In the genomic region with DNA sequence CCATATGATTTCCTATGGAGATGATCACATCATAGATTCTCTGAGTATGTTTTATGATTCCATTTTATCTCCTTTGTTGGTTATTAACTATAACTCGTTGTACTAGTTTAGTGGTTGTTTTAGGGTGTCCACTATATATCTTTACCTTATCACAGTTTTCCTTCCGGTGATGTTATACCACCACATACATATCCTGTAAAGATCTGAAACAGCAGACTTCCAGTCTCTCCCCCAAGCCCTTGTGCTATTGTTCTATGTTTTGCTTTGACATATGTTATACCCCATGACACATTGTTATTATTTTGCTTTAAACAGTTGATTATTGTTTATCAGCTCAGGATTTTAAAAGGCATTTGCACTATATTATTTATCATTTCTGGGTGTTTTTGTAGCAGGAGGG, we compare ENCODE assay signal across 22 cellular contexts. TPM values are rescaled to one million over a fixed set of nuclear protein-coding genes. Genes with fewer than 3 reads are reported as not detected.
DNase-seq lines count a peak whose midpoint lies in the region; ATAC-seq and TF ChIP-seq lines count a peak whose summit lies in the region.
"Had no signal": no experiment of that assay in that cellular context is flagged by ENCODE, and none has a peak within 500 bp of the region (broad histone marks: within the 10 kb centered on the region; RNA-seq: fewer than 3 reads in every experiment).

No MANE protein-coding gene starts in this region.

- peaks cover 36% of the 10 kb centered on the region for H3K4me1 Mint-ChIP-seq in T-helper 2 cell treated with Interferon-gamma antibody and Interleukin-4, amounts not matched to agents 5 μg/mL and 100 μg/mL, for 36 hours (ENCODE audit: low read depth)
- peaks cover 63% of the 10 kb centered on the region for H3K4me1 Mint-ChIP-seq in Calu3 (ENCODE audit: low read depth, unreplicated experiment)
- H3K4me1 Mint-ChIP-seq in activated T-helper 2 cell treated with anti-CD3 and anti-CD28 coated beads, Interferon-gamma antibody, Interleukin-2, Interleukin-4, amounts not matched to agents 10 μg/mL and 5 μg/mL and 100 μg/mL, durations not matched to agents 14 hours and 24 hours and 36 hours (ENCODE audit: low read depth): peaks cover 31% of the 10 kb centered on the region
- peaks cover 24% of the 10 kb centered on the region for H3K4me1 Mint-ChIP-seq in memory B cell
- no peaks in the 10 kb centered on the region for H3K4me1 Mint-ChIP-seq in mesothelial cell of epicardium

- no peak overlapping the region for H2AFZ ChIP-seq in smooth muscle cell (ENCODE audit: low read depth)

- no peak for ATAC-seq in memory B cell (ENCODE audit: low read depth)
- ATAC-seq in GM19463 (IDR thresholded peaks at IDR 0.05; ENCODE audit: unreplicated experiment): no peak

- H3K27ac Mint-ChIP-seq in T-helper 2 cell treated with Interferon-gamma antibody and Interleukin-4, amounts not matched to agents 5 μg/mL and 100 μg/mL, for 36 hours: peak overlapping the region; percentile 5
- H3K27ac Mint-ChIP-seq in Calu3 (ENCODE audit: unreplicated experiment) (peak overlapping the region; percentile 70), memory B cell (peak overlapping the region; percentile 37), mesothelial cell of epicardium (no peak overlapping the region)
- H3K27ac Mint-ChIP-seq in activated T-helper 2 cell treated with anti-CD3 and anti-CD28 coated beads, Interferon-gamma antibody, Interleukin-2, Interleukin-4, amounts not matched to agents 10 μg/mL and 5 μg/mL and 100 μg/mL, durations not matched to agents 14 hours and 24 hours and 36 hours: peak overlapping the region; percentile 8

- H3K79me2 ChIP-seq in smooth muscle cell (ENCODE audit: low read depth): no peaks in the 10 kb centered on the region

- CTCF ChIA-PET in Calu3 (lab: Charles Lee): no interaction called here

- H3F3A ChIP-seq in smooth muscle cell (ENCODE audit: low read depth): no peaks in the 10 kb centered on the region

- no peaks in the 10 kb centered on the region for H3K4me1 ChIP-seq in smooth muscle cell (ENCODE audit: low read depth)
- H3K4me1 ChIP-seq: HAP-1 had no signal

- no peaks in the 10 kb centered on the region for H3K9me3 Mint-ChIP-seq in T-helper 2 cell treated with Interferon-gamma antibody and Interleukin-4, amounts not matched to agents 5 μg/mL and 100 μg/mL, for 36 hours
- no peaks in the 10 kb centered on the region for H3K9me3 Mint-ChIP-seq in Calu3 (ENCODE audit: low read depth, unreplicated experiment)
- H3K9me3 Mint-ChIP-seq in activated T-helper 2 cell treated with anti-CD3 and anti-CD28 coated beads, Interferon-gamma antibody, Interleukin-2, Interleukin-4, amounts not matched to agents 10 μg/mL and 5 μg/mL and 100 μg/mL, durations not matched to agents 14 hours and 24 hours and 36 hours: no peaks in the 10 kb centered on the region
- H3K9me3 Mint-ChIP-seq in memory B cell: no peaks in the 10 kb centered on the region
- no peaks in the 10 kb centered on the region for H3K9me3 Mint-ChIP-seq in mesothelial cell of epicardium

- no peak overlapping the region for H3K4me2 ChIP-seq in smooth muscle cell

- H4K20me1 ChIP-seq in smooth muscle cell (ENCODE audit: low read depth): no peaks in the 10 kb centered on the region

- H3K27me3 Mint-ChIP-seq in T-helper 2 cell treated with Interferon-gamma antibody and Interleukin-4, amounts not matched to agents 5 μg/mL and 100 μg/mL, for 36 hours (ENCODE audit: low read depth): no peaks in the 10 kb centered on the region
- H3K27me3 Mint-ChIP-seq in Calu3 (ENCODE audit: unreplicated experiment) (no peaks in the 10 kb centered on the region), memory B cell (no peaks in the 10 kb centered on the region), mesothelial cell of epicardium (ENCODE audit: low read depth) (peaks cover 28% of the 10 kb centered on the region)
- H3K27me3 Mint-ChIP-seq in activated T-helper 2 cell treated with anti-CD3 and anti-CD28 coated beads, Interferon-gamma antibody, Interleukin-2, Interleukin-4, amounts not matched to agents 10 μg/mL and 5 μg/mL and 100 μg/mL, durations not matched to agents 14 hours and 24 hours and 36 hours (ENCODE audit: low read depth): no peaks in the 10 kb centered on the region

- H3K36me3 ChIP-seq in smooth muscle cell (ENCODE audit: low read depth): no peaks in the 10 kb centered on the region
- H3K36me3 ChIP-seq: HAP-1 had no signal

- intact Hi-C loops in Calu3 (cut with micrococcal nuclease; ENCODE audit: unreplicated experiment): loop anchor here (2.0 to 10.0 kb wide), 3 partner anchors 19 to 435 kb away; no protein-coding TSS in a partner anchor
- intact Hi-C loops in activated T-helper 2 cell treated with anti-CD3 and anti-CD28 coated beads, Interferon-gamma antibody, Interleukin-2, Interleukin-4, amounts not matched to agents 10 μg/mL and 5 μg/mL and 100 μg/mL, durations not matched to agents 14 hours and 24 hours and 36 hours (cut with micrococcal nuclease): no loop called here

- no peak overlapping the region for H3K4me3 ChIP-seq in smooth muscle cell
- H3K4me3 ChIP-seq: HAP-1 had no signal

- H3K9ac ChIP-seq in smooth muscle cell (ENCODE audit: low read depth): no peak overlapping the region

- BruUV-seq in Calu3 (replicated peaks; lab: Mats Ljungman, UMichigan): no TSS peak

- DNase-seq in T-helper 2 cell treated with Interferon-gamma antibody and Interleukin-4, amounts not matched to agents 5 μg/mL and 100 μg/mL, for 36 hours (ENCODE audit: low spot score): no peak
- no peak for DNase-seq in T-helper 2 cell
- DNase-seq in Calu3: no peak
- DNase-seq in activated T-helper 2 cell treated with anti-CD3 and anti-CD28 coated beads, Interferon-gamma antibody, Interleukin-2, Interleukin-4, amounts not matched to agents 10 μg/mL and 5 μg/mL and 100 μg/mL, durations not matched to agents 14 hours and 24 hours and 36 hours (ENCODE audit: low spot score): no peak
- DNase-seq in memory B cell (ENCODE audit: low spot score in 2 of 2): no peak
- DNase-seq in mesothelial cell of epicardium (ENCODE audit: low spot score in 2 of 2, unreplicated experiment in 2 of 2): no peak
- no peak for DNase-seq in smooth muscle cell (lab: John Stamatoyannopoulos, UW; ENCODE audit: unreplicated experiment)
- DNase-seq: AML-193, DMS 273 treated with DMSO at 0.1 percent for 48 hours, DND-41, NCI-H1105 treated with DMSO at 0.1 percent for 48 hours, NCI-H187, NCI-H2107, NCI-H2227 treated with DMSO at 0.1 percent for 48 hours, NCI-H510A treated with DMSO at 0.1 percent for 48 hours, NCI-H774, Right ventricle myocardium superior had no signal

- TF ChIP-seq CTCF in Calu3 (IDR thresholded peaks at IDR 0.05; ENCODE audit: unreplicated experiment): no peak
- TF ChIP-seq CTCF in mesothelial cell of epicardium (IDR thresholded peaks at IDR 0.05; ENCODE audit: unreplicated experiment): no peak
- no peak for TF ChIP-seq CTCF in smooth muscle cell (IDR thresholded peaks at IDR 0.05; ENCODE audit: borderline replicate concordance, insufficient read depth, poor library complexity, severe bottlenecking)

- H3K27me3 ChIP-seq in smooth muscle cell (ENCODE audit: low read depth): peaks cover 22% of the 10 kb centered on the region

- H3K36me3 Mint-ChIP-seq in T-helper 2 cell treated with Interferon-gamma antibody and Interleukin-4, amounts not matched to agents 5 μg/mL and 100 μg/mL, for 36 hours (ENCODE audit: low read depth): peaks cover 16% of the 10 kb centered on the region
- H3K36me3 Mint-ChIP-seq in Calu3 (ENCODE audit: insufficient read depth, unreplicated experiment) (peaks cover 30% of the 10 kb centered on the region), memory B cell (peaks cover 2% of the 10 kb centered on the region), mesothelial cell of epicardium (no peaks in the 10 kb centered on the region)
- H3K36me3 Mint-ChIP-seq in activated T-helper 2 cell treated with anti-CD3 and anti-CD28 coated beads, Interferon-gamma antibody, Interleukin-2, Interleukin-4, amounts not matched to agents 10 μg/mL and 5 μg/mL and 100 μg/mL, durations not matched to agents 14 hours and 24 hours and 36 hours (ENCODE audit: low read depth): peaks cover 37% of the 10 kb centered on the region

- H3K4me3 Mint-ChIP-seq in T-helper 2 cell treated with Interferon-gamma antibody and Interleukin-4, amounts not matched to agents 5 μg/mL and 100 μg/mL, for 36 hours: no peak overlapping the region
- H3K4me3 Mint-ChIP-seq in Calu3 (ENCODE audit: low read depth, unreplicated experiment): peak overlapping the region; percentile 44
- H3K4me3 Mint-ChIP-seq in activated T-helper 2 cell treated with anti-CD3 and anti-CD28 coated beads, Interferon-gamma antibody, Interleukin-2, Interleukin-4, amounts not matched to agents 10 μg/mL and 5 μg/mL and 100 μg/mL, durations not matched to agents 14 hours and 24 hours and 36 hours (ENCODE audit: low read depth): no peak overlapping the region
- H3K4me3 Mint-ChIP-seq in memory B cell: no peak overlapping the region
- H3K4me3 Mint-ChIP-seq in mesothelial cell of epicardium: no peak overlapping the region

- WGBS in smooth muscle cell (ENCODE audit: low lambda C conversion rate): 88% methylated on average over 2 of the region's 2 CpGs

- no peaks in the 10 kb centered on the region for H3K9me3 ChIP-seq in smooth muscle cell (replicated peaks; ENCODE audit: low read depth)
- H3K9me3 ChIP-seq: HAP-1 had no signal

- no peak overlapping the region for H3K27ac ChIP-seq in smooth muscle cell (ENCODE audit: low read depth)
- H3K27ac ChIP-seq: 22Rv1, C4-2B had no signal

RNA-seq across cellular contexts. Expression of a gene that starts 7.3 kb away (rescaled TPM):
- 28.6 and 42.4 TPM in 2 replicates for total RNA-seq in Calu3 (2022)
- total RNA-seq in activated T-helper 2 cell treated with anti-CD3 and anti-CD28 coated beads, Interferon-gamma antibody, Interleukin-2, Interleukin-4, amounts not matched to agents 10 μg/mL and 5 μg/mL and 100 μg/mL, durations not matched to agents 14 hours and 24 hours and 36 hours: 19.2 and 19.8 TPM in 2 replicates
- not detected in 3 replicates for total RNA-seq in mesothelial cell of epicardium
- 0.54 TPM in 1 of 2 replicates, not detected in the other for total RNA-seq in smooth muscle cell
- 0.23 and 1.3 TPM in 2 replicates for polyA plus RNA-seq in smooth muscle cell
- total RNA-seq: G401 had no signal

Comparison
In these comparisons a context has a peak if more than half of its experiments do, and no peak if none do; other contexts are left out.
1. RNA of a gene that starts 7.3 kb away (total RNA-seq): 28.6 to 42.4 TPM in Calu3 and 19.2 to 19.8 TPM in activated T-helper 2 cell treated with anti-CD3 and anti-CD28 coated beads, Interferon-gamma antibody, Interleukin-2, Interleukin-4, amounts not matched to agents 10 μg/mL and 5 μg/mL and 100 μg/mL, durations not matched to agents 14 hours and 24 hours and 36 hours; 0.54 TPM in smooth muscle cell and not detected in mesothelial cell of epicardium; every median in the first group is over 10 times any median in the second.